ENCODE assay signal across 8 cellular contexts in the genomic region with DNA sequence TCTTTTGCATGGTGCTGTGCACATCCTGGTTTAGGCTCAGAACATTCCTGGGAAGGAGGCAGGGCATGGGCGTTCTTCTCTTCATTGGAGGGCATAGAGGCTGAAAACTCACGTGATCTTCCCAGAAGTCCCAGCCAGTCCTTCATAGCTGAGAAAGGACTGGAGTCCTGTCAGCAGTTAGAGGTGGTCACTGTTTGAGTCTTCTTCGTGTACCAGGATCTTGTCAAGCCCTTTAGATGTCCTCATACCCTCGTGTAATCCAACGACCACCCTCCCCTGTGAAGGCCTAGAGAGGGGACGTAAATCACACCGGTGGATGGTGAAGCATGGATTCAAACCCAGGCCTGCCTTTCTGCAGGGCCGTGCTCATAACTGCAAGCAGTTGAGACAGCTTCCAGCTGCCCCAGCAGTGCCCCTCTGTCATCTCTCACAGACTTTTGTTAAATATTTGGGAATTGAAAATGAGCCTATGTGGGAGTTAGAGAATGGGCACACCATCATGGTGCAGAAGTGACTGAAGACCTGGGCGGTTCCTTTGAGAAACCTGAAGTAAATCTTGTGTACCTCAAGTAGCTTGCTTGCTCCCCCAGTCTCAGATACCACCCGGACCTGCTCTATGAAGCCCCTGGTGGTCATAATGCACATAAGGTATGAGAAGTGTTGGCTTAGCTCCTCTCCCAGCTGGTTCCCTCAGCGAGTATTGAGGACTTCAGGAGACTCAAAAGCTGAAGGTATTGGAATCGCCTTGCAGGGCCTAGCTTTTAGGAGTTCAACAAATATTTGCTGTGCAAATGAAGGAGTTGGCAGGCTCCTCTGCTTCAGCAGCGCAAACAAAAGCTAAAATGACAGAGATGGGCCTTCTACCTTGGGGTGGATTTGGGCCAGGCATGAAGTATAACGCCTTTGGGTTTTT. TPM values are rescaled to one million over a fixed set of nuclear protein-coding genes. Genes with fewer than 3 reads are reported as not detected.
A peak's percentile ranks its signal among the peaks of the same experiment; 100 is the strongest.
DNase-seq lines count a peak whose midpoint lies in the region; ATAC-seq lines count a peak whose summit lies in the region.

No MANE protein-coding gene starts in this region.

- H3K23ac ChIP-seq in neuronal stem cell (ENCODE audit: low read depth, low read length, poor library complexity): no peak overlapping the region

- no peak overlapping the region for H2AK5ac ChIP-seq in neuronal stem cell (ENCODE audit: low read depth, low read length)

- peak overlapping the region; percentile 98 for H2AFZ ChIP-seq in neuronal stem cell (ENCODE audit: low read length)

- H3K79me1 ChIP-seq in neuronal stem cell (ENCODE audit: low read depth, low read length): no peaks in the 10 kb centered on the region

- no peak overlapping the region for H4K8ac ChIP-seq in neuronal stem cell (ENCODE audit: low read depth, low read length)

- no peak overlapping the region for H2BK12ac ChIP-seq in neuronal stem cell (ENCODE audit: low read length)

- peak overlapping the region; percentile 97 for H3K4me3 ChIP-seq in effector memory CD4-positive, alpha-beta T cell (ENCODE audit: insufficient read depth, low read depth, low read length, poor library complexity, severe bottlenecking)
- peak overlapping the region in 1 of 2 donors; percentile 71 for H3K4me3 ChIP-seq in neuronal stem cell (ENCODE audit: low read length in 2 of 2)

- H3K36me3 ChIP-seq in effector memory CD4-positive, alpha-beta T cell (ENCODE audit: control insufficient read depth, insufficient read depth, low read length): no peaks in the 10 kb centered on the region
- H3K36me3 ChIP-seq in neuronal stem cell (replicated peaks in 1 of 2; ENCODE audit: control insufficient read depth in 2 of 2, insufficient read depth in 2 of 2, low read length in 2 of 2): no peaks in the 10 kb centered on the region

- no peak overlapping the region for H3K9ac ChIP-seq in neuronal stem cell (ENCODE audit: low read depth, low read length, poor library complexity)

- DNase-seq in activated CD4-positive, CD25-positive, alpha-beta regulatory T cell (lab: John Stamatoyannopoulos, UW): peak; percentile 8 to 26 (median 9)
- no peak for DNase-seq in activated CD4-positive, CD25-positive, alpha-beta regulatory T cell treated with anti-CD3 and anti-CD28 coated beads, Interleukin-2, amount 50 U/mL, for 72 hours
- DNase-seq in NCI-H1092 (lab: John Stamatoyannopoulos, UW) (peak; percentile 64), neuronal stem cell (ENCODE audit: low spot score) (peak; percentile 14), cortex of kidney (lab: John Stamatoyannopoulos, UW) (no peak)
- peak; percentile 64 for DNase-seq in activated CD4-positive, alpha-beta T cell treated with anti-CD3 and anti-CD28 coated beads for 48 hours
- peak in 2 of 3 donors; percentile 15 to 24 for DNase-seq in effector memory CD4-positive, alpha-beta T cell

- H4K91ac ChIP-seq in neuronal stem cell (ENCODE audit: low read depth, low read length, poor library complexity): no peak overlapping the region

- H3K27ac ChIP-seq in effector memory CD4-positive, alpha-beta T cell (ENCODE audit: insufficient read depth, low read length, poor library complexity, severe bottlenecking): no peak overlapping the region
- H3K27ac ChIP-seq in neuronal stem cell (replicated peaks; ENCODE audit: low read length): no peak overlapping the region

- H3K4me2 ChIP-seq in neuronal stem cell (ENCODE audit: insufficient read depth, low read length, poor library complexity, severe bottlenecking): peak overlapping the region; percentile 90

- H3K4ac ChIP-seq in neuronal stem cell (ENCODE audit: low read length): no peak overlapping the region

- no CpG with 5 or more reads among the region's 14 CpGs for WGBS in neuronal stem cell (ENCODE audit: extremely low coverage in 2 of 2, insufficient read length in 2 of 2, insufficient replicate concordance in 1 of 2), 2 donors

- H2BK15ac ChIP-seq in neuronal stem cell (ENCODE audit: low read length): no peak overlapping the region

- no peak overlapping the region for H2BK5ac ChIP-seq in neuronal stem cell (ENCODE audit: low read length)

- H3K18ac ChIP-seq in neuronal stem cell (ENCODE audit: low read length): no peak overlapping the region

- H3K14ac ChIP-seq in neuronal stem cell (ENCODE audit: low read length): no peak overlapping the region

- no peak for ATAC-seq in GM18867 (IDR thresholded peaks at IDR 0.05; ENCODE audit: unreplicated experiment)

- peaks cover 17% of the 10 kb centered on the region for H3K4me1 ChIP-seq in effector memory CD4-positive, alpha-beta T cell (ENCODE audit: control insufficient read depth, insufficient read depth, low read length, poor library complexity, severe bottlenecking)
- H3K4me1 ChIP-seq in neuronal stem cell (ENCODE audit: control insufficient read depth in 2 of 2, insufficient read depth in 1 of 2, low read depth in 1 of 2, low read length in 2 of 2): peaks cover 6 to 9% of the 10 kb centered on the region in 2 donors

- H3K27me3 ChIP-seq in effector memory CD4-positive, alpha-beta T cell (replicated peaks; ENCODE audit: control insufficient read depth, insufficient read depth, low read length, poor library complexity, severe bottlenecking): no peaks in the 10 kb centered on the region
- peaks cover 0 to 50% (median 20%) of the 10 kb centered on the region in 3 experiments for H3K27me3 ChIP-seq in neuronal stem cell (ENCODE audit: control insufficient read depth in 3 of 3, insufficient read depth in 3 of 3, low read depth in 1 of 3, low read length in 3 of 3)

- H3K9me3 ChIP-seq in effector memory CD4-positive, alpha-beta T cell (ENCODE audit: control insufficient read depth, low read length): no peaks in the 10 kb centered on the region
- peaks cover 2% of the 10 kb centered on the region in 2 donors for H3K9me3 ChIP-seq in neuronal stem cell (replicated peaks in 1 of 2; ENCODE audit: control insufficient read depth in 2 of 2, insufficient read depth in 1 of 2, low read depth in 1 of 2, low read length in 2 of 2)

- H2BK120ac ChIP-seq in neuronal stem cell (ENCODE audit: low read depth, low read length): no peak overlapping the region

RNA-seq across cellular contexts. Expression of gene CMTM8, which starts 1.4 kb away (rescaled TPM):
- polyA plus RNA-seq in neuronal stem cell (2013, experiment 1 of 2): 16.9 TPM
- 17.6 TPM for polyA plus RNA-seq in neuronal stem cell (2013, experiment 2 of 2)

Comparison
In these comparisons a context has a peak if more than half of its experiments do, and no peak if none do; other contexts are left out.
1. DNase-seq: peak in activated CD4-positive, CD25-positive, alpha-beta regulatory T cell (4 of 4), NCI-H1092 (single experiment), activated CD4-positive, alpha-beta T cell treated with anti-CD3 and anti-CD28 coated beads for 48 hours (single experiment), effector memory CD4-positive, alpha-beta T cell (2 of 3) and neuronal stem cell (single experiment); none in activated CD4-positive, CD25-positive, alpha-beta regulatory T cell treated with anti-CD3 and anti-CD28 coated beads, Interleukin-2, amount 50 U/mL, for 72 hours (single experiment) and cortex of kidney (single experiment).